ENCODE assay signal across 9 cellular contexts in genomic region chr10:31132681-31133239, GRCh38.
A peak's percentile ranks its signal among the peaks of the same experiment; 100 is the strongest.
DNase-seq lines count a peak whose midpoint lies in the region; ATAC-seq, FAIRE-seq and TF ChIP-seq lines count a peak whose summit lies in the region.
"Had no signal": no experiment of that assay in that cellular context is flagged by ENCODE, and none has a peak within 500 bp of the region (broad histone marks: within the 10 kb centered on the region; RNA-seq: fewer than 3 reads in every experiment).

No MANE protein-coding gene starts in this region.

- intact Hi-C loops in CD4-positive, alpha-beta T cell (cut with DNase I, micrococcal nuclease), result loop anchor here in 1 of 2 experiments (2.0 to 5.0 kb wide), 4 partner anchors 98 to 625 kb away; partner anchors contain the start of gene ZEB1

- H4K20me1 ChIP-seq in KMS-11 (ENCODE audit: insufficient read depth), result no peaks in the 10 kb centered on the region

- H3K9ac ChIP-seq in KMS-11, result no peak overlapping the region

- DNase-seq in CD4-positive, alpha-beta T cell, result no peak
- DNase-seq in coronary artery (ENCODE audit: low spot score), result peak; percentile 65
- no peak for DNase-seq in osteocyte (ENCODE audit: extremely low spot score, unreplicated experiment)
- no peak for DNase-seq in GM03348 (ENCODE audit: low spot score)
- no peak for DNase-seq in RCC 7860 (ENCODE audit: low spot score)
- DNase-seq: PC-3 had no signal

- TF ChIP-seq CTCF in CD4-positive, alpha-beta T cell (IDR thresholded peaks at IDR 0.05), result no peak
- TF ChIP-seq CTCF in KMS-11 (conservative IDR thresholded peaks at IDR 0.05; ENCODE audit: low read depth, low read length) (no peak), coronary artery (IDR thresholded peaks at IDR 0.05) (no peak), osteocyte (IDR thresholded peaks at IDR 0.05) (no peak)

- no peaks in the 10 kb centered on the region for H3K9me3 ChIP-seq in CD4-positive, alpha-beta T cell (ENCODE audit: control insufficient read depth, low read length)

- H3K36me3 ChIP-seq in KMS-11 (ENCODE audit: insufficient read depth), result no peaks in the 10 kb centered on the region

- no peaks in the 10 kb centered on the region for H3K79me2 ChIP-seq in KMS-11 (ENCODE audit: insufficient read depth, low read depth)

- H3K27me3 ChIP-seq in CD4-positive, alpha-beta T cell (ENCODE audit: control insufficient read depth, insufficient read depth, low read length), result no peaks in the 10 kb centered on the region
- no peaks in the 10 kb centered on the region for H3K27me3 ChIP-seq in KMS-11 (ENCODE audit: insufficient read depth, low read depth)

- CTCF ChIA-PET in CD4-positive, alpha-beta T cell (lab: Charles Lee), result no interaction called here

- H3K4me2 ChIP-seq in KMS-11, result 0 out of 2 replicates have a peak overlapping the region, but pooled peaks have one; percentile 98

- H3K4me1 Mint-ChIP-seq in CD4-positive, alpha-beta T cell (ENCODE audit: low read depth), result peaks cover 50% of the 10 kb centered on the region
- peaks cover 48% of the 10 kb centered on the region for H3K4me1 Mint-ChIP-seq in osteocyte (ENCODE audit: unreplicated experiment)

- no peak for ATAC-seq in CD4-positive, alpha-beta T cell (ENCODE audit: poor library complexity)
- ATAC-seq in GM19328 (IDR thresholded peaks at IDR 0.05; ENCODE audit: unreplicated experiment) (no peak), GM18520 (IDR thresholded peaks at IDR 0.05; ENCODE audit: unreplicated experiment) (no peak)
- ATAC-seq: PC-3 had no signal

- H3K4me1 ChIP-seq in KMS-11 (ENCODE audit: low read depth, poor library complexity, severe bottlenecking), result peaks cover 21% of the 10 kb centered on the region

- H3K9me3 Mint-ChIP-seq in CD4-positive, alpha-beta T cell, result no peaks in the 10 kb centered on the region
- no peaks in the 10 kb centered on the region for H3K9me3 Mint-ChIP-seq in osteocyte (ENCODE audit: unreplicated experiment)

- H2AFZ ChIP-seq in KMS-11 (ENCODE audit: low read depth), result peak overlapping the region; percentile 84

- peak overlapping the region; percentile 86 for H3K27ac Mint-ChIP-seq in CD4-positive, alpha-beta T cell
- no peak overlapping the region for H3K27ac Mint-ChIP-seq in osteocyte (ENCODE audit: unreplicated experiment)

- POLR2A ChIA-PET in CD4-positive, alpha-beta T cell (lab: Charles Lee), result interaction anchor here (2.0 to 2.4 kb wide), 3 partner anchors 101 to 349 kb away, joined by 5 to 16 read pairs (median 7); partner anchors contain the start of gene ZNF438

- no peak for FAIRE-seq in RCC 7860 (lab: Jason Lieb, UNC)

- H3K4me3 ChIP-seq in KMS-11 (IDR thresholded peaks at IDR 0.05; ENCODE audit: insufficient read depth, low read depth, low read length) (no peak overlapping the region), coronary artery (no peak overlapping the region)

- H3K4me3 Mint-ChIP-seq in CD4-positive, alpha-beta T cell, result peak overlapping the region; percentile 84
- H3K4me3 Mint-ChIP-seq in osteocyte (ENCODE audit: unreplicated experiment), result peak overlapping the region; percentile 18

- H3K27me3 Mint-ChIP-seq in CD4-positive, alpha-beta T cell, result no peaks in the 10 kb centered on the region
- no peaks in the 10 kb centered on the region for H3K27me3 Mint-ChIP-seq in osteocyte (ENCODE audit: unreplicated experiment)

- no peak overlapping the region for H3K27ac ChIP-seq in CD4-positive, alpha-beta T cell (ENCODE audit: low read depth, low read length)
- H3K27ac ChIP-seq in KMS-11 (no peak overlapping the region), coronary artery (peak overlapping the region; percentile 92 to 94)

- H3K36me3 Mint-ChIP-seq in CD4-positive, alpha-beta T cell (ENCODE audit: low read depth), result no peaks in the 10 kb centered on the region
- H3K36me3 Mint-ChIP-seq in osteocyte (ENCODE audit: unreplicated experiment), result no peaks in the 10 kb centered on the region

Comparison
In these comparisons a context has a peak if more than half of its experiments do, and no peak if none do; other contexts are left out.
1. H3K27ac ChIP-seq: peak in coronary artery (2 of 2); none in CD4-positive, alpha-beta T cell (single experiment) and KMS-11 (single experiment).